Comparison of ENCODE assay signal across 19 cellular contexts in genomic region chr16:88762258-88762870, GRCh38. TPM values are rescaled to one million over a fixed set of nuclear protein-coding genes. Genes with fewer than 3 reads are reported as not detected.
A peak's percentile ranks its signal among the peaks of the same experiment; 100 is the strongest.
DNase-seq lines count a peak whose midpoint lies in the region; ATAC-seq and TF ChIP-seq lines count a peak whose summit lies in the region.
"Had no signal": no experiment of that assay in that cellular context is flagged by ENCODE, and none has a peak within 500 bp of the region (broad histone marks: within the 10 kb centered on the region; RNA-seq: fewer than 3 reads in every experiment).

No MANE protein-coding gene starts in this region.

- H3K9ac ChIP-seq in neuronal stem cell (ENCODE audit: low read depth, low read length, poor library complexity): no peak overlapping the region

- H3K79me1 ChIP-seq in neuronal stem cell (ENCODE audit: low read depth, low read length): no peaks in the 10 kb centered on the region

- H3K27me3 ChIP-seq in CD4-positive, alpha-beta memory T cell (ENCODE audit: insufficient read depth, low read length): no peaks in the 10 kb centered on the region
- no peaks in the 10 kb centered on the region for H3K27me3 ChIP-seq in neuronal stem cell (ENCODE audit: control insufficient read depth in 3 of 3, insufficient read depth in 3 of 3, low read depth in 1 of 3, low read length in 3 of 3)
- H3K27me3 ChIP-seq: dorsolateral prefrontal cortex had no signal

- H3K36me3 Mint-ChIP-seq in CD4-positive, alpha-beta memory T cell: peaks cover 0 to 25% of the 10 kb centered on the region in 2 donors
- no peaks in the 10 kb centered on the region for H3K36me3 Mint-ChIP-seq in WTC11
- H3K36me3 Mint-ChIP-seq: type B pancreatic cell had no signal

- peak overlapping the region in 2 of 7 donors; percentile 31 to 85 for H3K27ac Mint-ChIP-seq in CD4-positive, alpha-beta memory T cell
- H3K27ac Mint-ChIP-seq in WTC11: no peak overlapping the region
- H3K27ac Mint-ChIP-seq: CD8-positive, alpha-beta T cell; stimulated activated effector memory CD8-positive, alpha-beta T cell treated with anti-CD3 and anti-CD28 coated beads, Interleukin-12 subunit alpha, Interleukin-12 subunit beta, amount 100 ng/mL, for 72 hours had no signal

- peaks cover 26 to 68% (median 38%) of the 10 kb centered on the region in 4 donors for H3K4me1 Mint-ChIP-seq in CD4-positive, alpha-beta memory T cell
- H3K4me1 Mint-ChIP-seq in WTC11: peaks cover 30% of the 10 kb centered on the region

- H3K4me3 Mint-ChIP-seq in CD4-positive, alpha-beta memory T cell: no peak overlapping the region
- H3K4me3 Mint-ChIP-seq in WTC11: no peak overlapping the region
- H3K4me3 Mint-ChIP-seq: CD8-positive, alpha-beta T cell; stimulated activated effector memory CD8-positive, alpha-beta T cell treated with anti-CD3 and anti-CD28 coated beads, Interleukin-12 subunit alpha, Interleukin-12 subunit beta, amount 100 ng/mL, for 72 hours had no signal

- no peak overlapping the region for H3K4me2 ChIP-seq in neuronal stem cell (ENCODE audit: insufficient read depth, low read length, poor library complexity, severe bottlenecking)

- H2BK5ac ChIP-seq in neuronal stem cell (ENCODE audit: low read length): peak overlapping the region; percentile 88

- no peaks in the 10 kb centered on the region for H3K9me3 ChIP-seq in CD4-positive, alpha-beta memory T cell (ENCODE audit: control insufficient read depth in 1 of 2, low read length in 2 of 2)
- no peaks in the 10 kb centered on the region for H3K9me3 ChIP-seq in neuronal stem cell (replicated peaks in 1 of 2; ENCODE audit: control insufficient read depth in 2 of 2, insufficient read depth in 1 of 2, low read depth in 1 of 2, low read length in 2 of 2)

- peak overlapping the region; percentile 78 for H3K4ac ChIP-seq in neuronal stem cell (ENCODE audit: low read length)

- DNase-seq in CD4-positive, alpha-beta memory T cell: peak in 1 of 5 donors; percentile 25
- no peak for DNase-seq in WTC11 (ENCODE audit: low spot score)
- DNase-seq in neuronal stem cell (ENCODE audit: low spot score): no peak
- DNase-seq in activated CD4-positive, alpha-beta T cell treated with anti-CD3 and anti-CD28 coated beads, Interleukin-2, amount 50 U/mL, for 4 hours: no peak
- DNase-seq: CD8-positive, alpha-beta T cell; DND-41; dorsolateral prefrontal cortex; erythroblast; NCI-H1436 treated with DMSO at 0.1 percent for 48 hours; NCI-H82; PC-3; stimulated activated CD4-positive, alpha-beta T cell treated with anti-CD3 and anti-CD28 coated beads, Interleukin-15, amount 100 ng/mL, for 24 hours; T-helper 9 cell had no signal

- CTCF ChIA-PET in CD4-positive, alpha-beta memory T cell (lab: Charles Lee; ENCODE audit: partially characterized antibody): interaction anchor here (1.5 to 3.3 kb wide), 4 partner anchors 17 to 25 kb away, joined by 5 to 10 read pairs (median 8); no protein-coding TSS in a partner anchor
- CTCF ChIA-PET in WTC11 (lab: Charles Lee): interaction anchor here (1.3 to 9.6 kb wide), 11 partner anchors 7 to 81 kb away, joined by 4 to 115 read pairs (median 15); partner anchors contain the start of gene PIEZO1

- H4K91ac ChIP-seq in neuronal stem cell (ENCODE audit: low read depth, low read length, poor library complexity): peak overlapping the region; percentile 94

- H2BK12ac ChIP-seq in neuronal stem cell (ENCODE audit: low read length): peak overlapping the region; percentile 95

- H3K27ac ChIP-seq in CD4-positive, alpha-beta memory T cell (ENCODE audit: low read depth, low read length): peak overlapping the region; percentile 3
- H3K27ac ChIP-seq in neuronal stem cell (replicated peaks; ENCODE audit: low read length): no peak overlapping the region
- H3K27ac ChIP-seq: dorsolateral prefrontal cortex, SK-N-MC had no signal

- H3K18ac ChIP-seq in neuronal stem cell (ENCODE audit: low read length): peak overlapping the region; percentile 94

- no peak overlapping the region for H4K8ac ChIP-seq in neuronal stem cell (ENCODE audit: low read depth, low read length)

- H3K4me3 ChIP-seq in CD4-positive, alpha-beta memory T cell (ENCODE audit: low read length in 2 of 2): no peak overlapping the region
- no peak overlapping the region for H3K4me3 ChIP-seq in neuronal stem cell (ENCODE audit: low read length in 2 of 2)
- H3K4me3 ChIP-seq: dorsolateral prefrontal cortex, SK-N-MC had no signal

- no CpG with 5 or more reads among the region's 16 CpGs for WGBS in neuronal stem cell (ENCODE audit: extremely low coverage in 2 of 2, insufficient read length in 2 of 2, insufficient replicate concordance in 1 of 2), 2 donors

- TF ChIP-seq CTCF in WTC11 (IDR thresholded peaks at IDR 0.05): no peak

- no peaks in the 10 kb centered on the region for H3K36me3 ChIP-seq in CD4-positive, alpha-beta memory T cell (ENCODE audit: insufficient read depth, low read length)
- H3K36me3 ChIP-seq in neuronal stem cell (replicated peaks in 1 of 2; ENCODE audit: control insufficient read depth in 2 of 2, insufficient read depth in 2 of 2, low read length in 2 of 2): no peaks in the 10 kb centered on the region

- H3K4me1 ChIP-seq in CD4-positive, alpha-beta memory T cell (ENCODE audit: insufficient read depth, low read length): peaks cover 83% of the 10 kb centered on the region
- H3K4me1 ChIP-seq in neuronal stem cell (ENCODE audit: control insufficient read depth in 2 of 2, insufficient read depth in 1 of 2, low read depth in 1 of 2, low read length in 2 of 2): peaks cover 11 to 34% of the 10 kb centered on the region in 2 donors

- H3K14ac ChIP-seq in neuronal stem cell (ENCODE audit: low read length): peak overlapping the region; percentile 47

- intact Hi-C loops in CD4-positive, alpha-beta memory T cell (cut with micrococcal nuclease): no loop called here

- H2AFZ ChIP-seq in neuronal stem cell (ENCODE audit: low read length): no peak overlapping the region

- ATAC-seq in WTC11 (no peak), GM21786 (IDR thresholded peaks at IDR 0.05; ENCODE audit: unreplicated experiment) (no peak), HG02763 (IDR thresholded peaks at IDR 0.05; ENCODE audit: unreplicated experiment) (no peak)
- ATAC-seq: activated CD4-positive, CD25-positive, alpha-beta regulatory T cell treated with anti-CD3 and anti-CD28 coated beads, Interleukin-2, amount 50 U/mL, for 24 hours; CD8-positive, alpha-beta T cell; PC-3; stimulated activated effector memory CD8-positive, alpha-beta T cell treated with anti-CD3 and anti-CD28 coated beads, Interleukin-12 subunit alpha, Interleukin-12 subunit beta, amount 100 ng/mL, for 72 hours had no signal

- H2BK15ac ChIP-seq in neuronal stem cell (ENCODE audit: low read length): peak overlapping the region; percentile 100

- H3K9me3 Mint-ChIP-seq in CD4-positive, alpha-beta memory T cell: no peaks in the 10 kb centered on the region
- H3K9me3 Mint-ChIP-seq in WTC11: no peaks in the 10 kb centered on the region
- H3K9me3 Mint-ChIP-seq: CD8-positive, alpha-beta T cell; stimulated activated effector memory CD8-positive, alpha-beta T cell treated with anti-CD3 and anti-CD28 coated beads, Interleukin-12 subunit alpha, Interleukin-12 subunit beta, amount 100 ng/mL, for 72 hours; type B pancreatic cell had no signal

- H2AK5ac ChIP-seq in neuronal stem cell (ENCODE audit: low read depth, low read length): peak overlapping the region; percentile 99

- H3K27me3 Mint-ChIP-seq in CD4-positive, alpha-beta memory T cell: no peaks in the 10 kb centered on the region
- H3K27me3 Mint-ChIP-seq in WTC11 (ENCODE audit: low read depth): no peaks in the 10 kb centered on the region
- H3K27me3 Mint-ChIP-seq: type B pancreatic cell had no signal

- POLR2A ChIA-PET in CD4-positive, alpha-beta memory T cell (lab: Charles Lee; ENCODE audit: partially characterized antibody): interaction anchor here (0.6 to 2.7 kb wide), 3 partner anchors 15 to 94 kb away, joined by 3 to 18 read pairs (median 3); partner anchors contain the start of genes GALNS and TRAPPC2L
- POLR2A ChIA-PET in WTC11 (lab: Charles Lee): interaction anchor here (0.6 to 2.4 kb wide), 4 partner anchors 8 to 41 kb away, joined by 3 to 10 read pairs (median 4); partner anchors contain the start of genes CDT1 and PIEZO1

- H2BK120ac ChIP-seq in neuronal stem cell (ENCODE audit: low read depth, low read length): peak overlapping the region; percentile 99

- peak overlapping the region; percentile 86 for H3K23ac ChIP-seq in neuronal stem cell (ENCODE audit: low read depth, low read length, poor library complexity)

TF ChIP-seq in WTC11, 78 proteins besides CTCF, POLR2A, EP300 and RAD21 (continues in another document):
- no peak for TF ChIP-seq USF2 (CRISPR knock-in tag; IDR thresholded peaks at IDR 0.05)

RNA-seq across cellular contexts. Expression of gene PIEZO1, which starts 22.7 kb away (rescaled TPM):
- total RNA-seq in CD4-positive, alpha-beta memory T cell: 100 to 1,000 TPM; 274 to 302 TPM
- polyA plus RNA-seq in CD4-positive, alpha-beta memory T cell: 10 to 100 TPM; 12.0 to 67.5 TPM
- total RNA-seq in WTC11 (2021): 68.3 to 75.1 TPM (median 71.3 TPM) in 3 replicates
- 8.0 TPM for polyA plus RNA-seq in neuronal stem cell (2013, experiment 1 of 2)
- 9.2 TPM for polyA plus RNA-seq in neuronal stem cell (2013, experiment 2 of 2)

RNA-seq across cellular contexts. Expression of gene CDT1, which starts 41.2 kb away (rescaled TPM):
- total RNA-seq in CD4-positive, alpha-beta memory T cell: under 1 TPM; 0.17 TPM
- polyA plus RNA-seq in CD4-positive, alpha-beta memory T cell: under 1 TPM; 0.19 to 0.26 TPM
- total RNA-seq in WTC11 (2021): 142 to 154 TPM (median 149 TPM) in 3 replicates
- 40.6 TPM for polyA plus RNA-seq in neuronal stem cell (2013, experiment 1 of 2)
- polyA plus RNA-seq in neuronal stem cell (2013, experiment 2 of 2): 40.0 TPM

RNA-seq across cellular contexts. Expression of gene APRT, which starts 49.4 kb away (rescaled TPM):
- total RNA-seq in CD4-positive, alpha-beta memory T cell: 100 to 1,000 TPM; 171 to 175 TPM
- 100 to 1,000 TPM; 569 to 624 TPM for polyA plus RNA-seq in CD4-positive, alpha-beta memory T cell
- total RNA-seq in WTC11 (2021): 272 to 288 TPM (median 282 TPM) in 3 replicates
- 146 TPM for polyA plus RNA-seq in neuronal stem cell (2013, experiment 1 of 2)
- polyA plus RNA-seq in neuronal stem cell (2013, experiment 2 of 2): 150 TPM

RNA-seq across cellular contexts. Expression of gene CTU2, which starts 56.1 kb away (rescaled TPM):
- 10 to 100 TPM; 20.4 to 21.1 TPM for total RNA-seq in CD4-positive, alpha-beta memory T cell
- 10 to 100 TPM; 11.5 to 13.6 TPM for polyA plus RNA-seq in CD4-positive, alpha-beta memory T cell
- total RNA-seq in WTC11 (2021): 42.1 to 52.4 TPM (median 43.7 TPM) in 3 replicates
- polyA plus RNA-seq in neuronal stem cell (2013, experiment 1 of 2): 25.8 TPM
- polyA plus RNA-seq in neuronal stem cell (2013, experiment 2 of 2): 28.0 TPM

RNA-seq across cellular contexts. Expression of gene RNF166, which starts 56.2 kb away (rescaled TPM):
- total RNA-seq in CD4-positive, alpha-beta memory T cell: 100 to 1,000 TPM; 129 to 137 TPM
- 10 to 100 TPM; 90.5 to 92.9 TPM for polyA plus RNA-seq in CD4-positive, alpha-beta memory T cell
- total RNA-seq in WTC11 (2021): 38.5 to 46.2 TPM (median 40.5 TPM) in 3 replicates
- 20.4 TPM for polyA plus RNA-seq in neuronal stem cell (2013, experiment 1 of 2)
- polyA plus RNA-seq in neuronal stem cell (2013, experiment 2 of 2): 19.1 TPM

Comparison
In these comparisons a context has a peak if more than half of its experiments do, and no peak if none do; other contexts are left out.
1. RNA of gene CDT1, which starts 41.2 kb away (total RNA-seq): 142 to 154 TPM in WTC11; 0.17 TPM in CD4-positive, alpha-beta memory T cell; every median in the first group is over 100 times any median in the second.